In the genomic region with DNA sequence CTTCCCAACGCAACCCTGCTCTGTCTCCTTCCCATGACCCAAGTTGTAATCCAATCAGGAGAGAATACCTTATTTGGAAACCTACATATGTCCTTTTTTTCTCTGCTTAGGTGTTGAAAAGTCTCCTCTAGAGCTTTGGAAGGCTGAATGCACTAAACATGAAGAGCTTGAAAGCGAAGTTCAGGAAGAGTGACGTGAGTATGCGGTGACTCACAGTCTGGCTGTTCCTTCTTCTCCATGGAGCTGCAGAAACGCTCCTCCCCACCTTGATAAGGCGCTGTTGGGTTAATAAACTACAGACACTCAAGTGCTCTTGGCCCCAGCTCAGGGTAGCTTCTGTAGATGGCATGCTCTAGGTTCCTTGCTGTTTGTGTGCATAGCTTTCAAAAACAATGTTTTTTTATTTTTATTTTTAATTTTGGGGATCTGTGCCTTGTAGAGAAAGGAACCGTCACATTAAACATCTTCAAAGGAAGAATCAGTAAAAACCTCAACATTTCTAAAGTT, we compare ENCODE assay signal across 1 cellular context.
TF ChIP-seq lines count a peak whose summit lies in the region.

No MANE protein-coding gene starts in this region.

TF ChIP-seq in K562, 482 proteins besides CTCF, POLR2A, EP300 and RAD21 (continues in another document):
- no peak for TF ChIP-seq ZC3H4 (CRISPR knock-in tag; IDR thresholded peaks at IDR 0.05; ENCODE audit: borderline replicate concordance)
- peak in 1 of 2 experiments; percentile 89; a peak in 1 of 4 replicates for TF ChIP-seq SRF (CRISPR knock-in tag; IDR thresholded peaks at IDR 0.05)
- TF ChIP-seq, protein P1, sequence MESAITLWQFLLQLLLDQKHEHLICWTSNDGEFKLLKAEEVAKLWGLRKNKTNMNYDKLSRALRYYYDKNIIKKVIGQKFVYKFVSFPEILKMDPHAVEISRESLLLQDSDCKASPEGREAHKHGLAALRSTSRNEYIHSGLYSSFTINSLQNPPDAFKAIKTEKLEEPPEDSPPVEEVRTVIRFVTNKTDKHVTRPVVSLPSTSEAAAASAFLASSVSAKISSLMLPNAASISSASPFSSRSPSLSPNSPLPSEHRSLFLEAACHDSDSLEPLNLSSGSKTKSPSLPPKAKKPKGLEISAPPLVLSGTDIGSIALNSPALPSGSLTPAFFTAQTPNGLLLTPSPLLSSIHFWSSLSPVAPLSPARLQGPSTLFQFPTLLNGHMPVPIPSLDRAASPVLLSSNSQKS (CRISPR knock-in tag; IDR thresholded peaks at IDR 0.05): no peak
- TF ChIP-seq NCOA1 (IDR thresholded peaks at IDR 0.05; ENCODE audit: low read depth): peak; percentile 32; the same call in 1 of the 2 replicates
- TF ChIP-seq, protein P2, sequence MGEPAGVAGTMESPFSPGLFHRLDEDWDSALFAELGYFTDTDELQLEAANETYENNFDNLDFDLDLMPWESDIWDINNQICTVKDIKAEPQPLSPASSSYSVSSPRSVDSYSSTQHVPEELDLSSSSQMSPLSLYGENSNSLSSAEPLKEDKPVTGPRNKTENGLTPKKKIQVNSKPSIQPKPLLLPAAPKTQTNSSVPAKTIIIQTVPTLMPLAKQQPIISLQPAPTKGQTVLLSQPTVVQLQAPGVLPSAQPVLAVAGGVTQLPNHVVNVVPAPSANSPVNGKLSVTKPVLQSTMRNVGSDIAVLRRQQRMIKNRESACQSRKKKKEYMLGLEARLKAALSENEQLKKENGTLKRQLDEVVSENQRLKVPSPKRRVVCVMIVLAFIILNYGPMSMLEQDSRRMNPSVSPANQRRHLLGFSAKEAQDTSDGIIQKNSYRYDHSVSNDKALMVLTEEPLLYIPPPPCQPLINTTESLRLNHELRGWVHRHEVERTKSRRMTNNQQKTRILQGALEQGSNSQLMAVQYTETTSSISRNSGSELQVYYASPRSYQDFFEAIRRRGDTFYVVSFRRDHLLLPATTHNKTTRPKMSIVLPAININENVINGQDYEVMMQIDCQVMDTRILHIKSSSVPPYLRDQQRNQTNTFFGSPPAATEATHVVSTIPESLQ (CRISPR knock-in tag; IDR thresholded peaks at IDR 0.05): no peak
- TF ChIP-seq ZNF644 (tag; IDR thresholded peaks at IDR 0.05; ENCODE audit: low read depth): peak; percentile 61; the same call in 1 of the 2 replicates
- TF ChIP-seq YBX1 (IDR thresholded peaks at IDR 0.05): no peak
- peak; percentile 60 for TF ChIP-seq FOS (IDR thresholded peaks at IDR 0.05; ENCODE audit: extremely low read depth, insufficient read length)
- TF ChIP-seq TEAD2 (tag; IDR thresholded peaks at IDR 0.05): no peak
- TF ChIP-seq MYNN (IDR thresholded peaks at IDR 0.05): 0 out of 2 replicates have a peak, but pooled peaks have one; percentile 13
- no peak for TF ChIP-seq MYNN (CRISPR knock-in tag; IDR thresholded peaks at IDR 0.05)
- no peak for TF ChIP-seq SMAD1 (IDR thresholded peaks at IDR 0.05; ENCODE audit: low read depth, low read length, partially characterized antibody)
- TF ChIP-seq RHOXF2B (CRISPR knock-in tag; conservative IDR thresholded peaks at IDR 0.05): no peak
- no peak for TF ChIP-seq ZNF124 (CRISPR knock-in tag; IDR thresholded peaks at IDR 0.05)
- TF ChIP-seq CBX3 (IDR thresholded peaks at IDR 0.05; ENCODE audit: borderline replicate concordance in 1 of 2, low read length in 2 of 2): peak in 1 of 2 experiments; percentile 83; a peak in 1 of 3 replicates
- peak; percentile 93 for TF ChIP-seq CREM (IDR thresholded peaks at IDR 0.05; ENCODE audit: low read depth)
- peak; percentile 68 for TF ChIP-seq CREB1 (IDR thresholded peaks at IDR 0.05)
- TF ChIP-seq CREB1 (CRISPR knock-in tag; IDR thresholded peaks at IDR 0.05): peak; percentile 62; the same call in 1 of the 2 replicates
- TF ChIP-seq ZNF24 (IDR thresholded peaks at IDR 0.05): no peak
- TF ChIP-seq RFX1 (IDR thresholded peaks at IDR 0.05): peak; percentile 36; the same call in 1 of the 2 replicates
- TF ChIP-seq ZNF263 (CRISPR knock-in tag; IDR thresholded peaks at IDR 0.05; ENCODE audit: borderline replicate concordance): peak; percentile 79; the same call in 1 of the 2 replicates
- TF ChIP-seq, protein P3, sequence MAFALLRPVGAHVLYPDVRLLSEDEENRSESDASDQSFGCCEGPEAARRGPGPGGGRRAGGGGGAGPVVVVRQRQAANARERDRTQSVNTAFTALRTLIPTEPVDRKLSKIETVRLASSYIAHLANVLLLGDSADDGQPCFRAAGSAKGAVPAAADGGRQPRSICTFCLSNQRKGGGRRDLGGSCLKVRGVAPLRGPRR (CRISPR knock-in tag; IDR thresholded peaks at IDR 0.05): no peak
- TF ChIP-seq L3MBTL2 (IDR thresholded peaks at IDR 0.05): peak; percentile 40; the same call in 1 of the 2 replicates
- no peak for TF ChIP-seq SREBF2 (CRISPR knock-in tag; IDR thresholded peaks at IDR 0.05)
- no peak for TF ChIP-seq ZNF584 (CRISPR knock-in tag; IDR thresholded peaks at IDR 0.05; ENCODE audit: low read depth)
- TF ChIP-seq, protein P4, sequence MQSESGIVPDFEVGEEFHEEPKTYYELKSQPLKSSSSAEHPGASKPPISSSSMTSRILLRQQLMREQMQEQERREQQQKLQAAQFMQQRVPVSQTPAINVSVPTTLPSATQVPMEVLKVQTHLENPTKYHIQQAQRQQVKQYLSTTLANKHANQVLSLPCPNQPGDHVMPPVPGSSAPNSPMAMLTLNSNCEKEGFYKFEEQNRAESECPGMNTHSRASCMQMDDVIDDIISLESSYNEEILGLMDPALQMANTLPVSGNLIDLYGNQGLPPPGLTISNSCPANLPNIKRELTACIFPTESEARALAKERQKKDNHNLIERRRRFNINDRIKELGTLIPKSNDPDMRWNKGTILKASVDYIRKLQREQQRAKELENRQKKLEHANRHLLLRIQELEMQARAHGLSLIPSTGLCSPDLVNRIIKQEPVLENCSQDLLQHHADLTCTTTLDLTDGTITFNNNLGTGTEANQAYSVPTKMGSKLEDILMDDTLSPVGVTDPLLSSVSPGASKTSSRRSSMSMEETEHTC (IDR thresholded peaks at IDR 0.05): no peak
- no peak for TF ChIP-seq NFRKB (IDR thresholded peaks at IDR 0.05; ENCODE audit: low read depth)
- peak in 1 of 2 experiments; percentile 56; a peak in 1 of 4 replicates for TF ChIP-seq MAZ (CRISPR knock-in tag; conservative IDR thresholded peaks at IDR 0.05 in 1 of 2, IDR thresholded peaks at IDR 0.05 in 1 of 2)
- no peak for TF ChIP-seq MCM5 (IDR thresholded peaks at IDR 0.05; ENCODE audit: low read depth)
- no peak for TF ChIP-seq PHF21A (IDR thresholded peaks at IDR 0.05; ENCODE audit: borderline replicate concordance, low read depth)
- no peak for TF ChIP-seq PURB (CRISPR knock-in tag; IDR thresholded peaks at IDR 0.05; ENCODE audit: low read depth)
- TF ChIP-seq CC2D1A (IDR thresholded peaks at IDR 0.05): no peak
- peak; percentile 59; the same call in 1 of the 2 replicates for TF ChIP-seq CTBP1 (IDR thresholded peaks at IDR 0.05; ENCODE audit: borderline replicate concordance)
- TF ChIP-seq, protein P5, sequence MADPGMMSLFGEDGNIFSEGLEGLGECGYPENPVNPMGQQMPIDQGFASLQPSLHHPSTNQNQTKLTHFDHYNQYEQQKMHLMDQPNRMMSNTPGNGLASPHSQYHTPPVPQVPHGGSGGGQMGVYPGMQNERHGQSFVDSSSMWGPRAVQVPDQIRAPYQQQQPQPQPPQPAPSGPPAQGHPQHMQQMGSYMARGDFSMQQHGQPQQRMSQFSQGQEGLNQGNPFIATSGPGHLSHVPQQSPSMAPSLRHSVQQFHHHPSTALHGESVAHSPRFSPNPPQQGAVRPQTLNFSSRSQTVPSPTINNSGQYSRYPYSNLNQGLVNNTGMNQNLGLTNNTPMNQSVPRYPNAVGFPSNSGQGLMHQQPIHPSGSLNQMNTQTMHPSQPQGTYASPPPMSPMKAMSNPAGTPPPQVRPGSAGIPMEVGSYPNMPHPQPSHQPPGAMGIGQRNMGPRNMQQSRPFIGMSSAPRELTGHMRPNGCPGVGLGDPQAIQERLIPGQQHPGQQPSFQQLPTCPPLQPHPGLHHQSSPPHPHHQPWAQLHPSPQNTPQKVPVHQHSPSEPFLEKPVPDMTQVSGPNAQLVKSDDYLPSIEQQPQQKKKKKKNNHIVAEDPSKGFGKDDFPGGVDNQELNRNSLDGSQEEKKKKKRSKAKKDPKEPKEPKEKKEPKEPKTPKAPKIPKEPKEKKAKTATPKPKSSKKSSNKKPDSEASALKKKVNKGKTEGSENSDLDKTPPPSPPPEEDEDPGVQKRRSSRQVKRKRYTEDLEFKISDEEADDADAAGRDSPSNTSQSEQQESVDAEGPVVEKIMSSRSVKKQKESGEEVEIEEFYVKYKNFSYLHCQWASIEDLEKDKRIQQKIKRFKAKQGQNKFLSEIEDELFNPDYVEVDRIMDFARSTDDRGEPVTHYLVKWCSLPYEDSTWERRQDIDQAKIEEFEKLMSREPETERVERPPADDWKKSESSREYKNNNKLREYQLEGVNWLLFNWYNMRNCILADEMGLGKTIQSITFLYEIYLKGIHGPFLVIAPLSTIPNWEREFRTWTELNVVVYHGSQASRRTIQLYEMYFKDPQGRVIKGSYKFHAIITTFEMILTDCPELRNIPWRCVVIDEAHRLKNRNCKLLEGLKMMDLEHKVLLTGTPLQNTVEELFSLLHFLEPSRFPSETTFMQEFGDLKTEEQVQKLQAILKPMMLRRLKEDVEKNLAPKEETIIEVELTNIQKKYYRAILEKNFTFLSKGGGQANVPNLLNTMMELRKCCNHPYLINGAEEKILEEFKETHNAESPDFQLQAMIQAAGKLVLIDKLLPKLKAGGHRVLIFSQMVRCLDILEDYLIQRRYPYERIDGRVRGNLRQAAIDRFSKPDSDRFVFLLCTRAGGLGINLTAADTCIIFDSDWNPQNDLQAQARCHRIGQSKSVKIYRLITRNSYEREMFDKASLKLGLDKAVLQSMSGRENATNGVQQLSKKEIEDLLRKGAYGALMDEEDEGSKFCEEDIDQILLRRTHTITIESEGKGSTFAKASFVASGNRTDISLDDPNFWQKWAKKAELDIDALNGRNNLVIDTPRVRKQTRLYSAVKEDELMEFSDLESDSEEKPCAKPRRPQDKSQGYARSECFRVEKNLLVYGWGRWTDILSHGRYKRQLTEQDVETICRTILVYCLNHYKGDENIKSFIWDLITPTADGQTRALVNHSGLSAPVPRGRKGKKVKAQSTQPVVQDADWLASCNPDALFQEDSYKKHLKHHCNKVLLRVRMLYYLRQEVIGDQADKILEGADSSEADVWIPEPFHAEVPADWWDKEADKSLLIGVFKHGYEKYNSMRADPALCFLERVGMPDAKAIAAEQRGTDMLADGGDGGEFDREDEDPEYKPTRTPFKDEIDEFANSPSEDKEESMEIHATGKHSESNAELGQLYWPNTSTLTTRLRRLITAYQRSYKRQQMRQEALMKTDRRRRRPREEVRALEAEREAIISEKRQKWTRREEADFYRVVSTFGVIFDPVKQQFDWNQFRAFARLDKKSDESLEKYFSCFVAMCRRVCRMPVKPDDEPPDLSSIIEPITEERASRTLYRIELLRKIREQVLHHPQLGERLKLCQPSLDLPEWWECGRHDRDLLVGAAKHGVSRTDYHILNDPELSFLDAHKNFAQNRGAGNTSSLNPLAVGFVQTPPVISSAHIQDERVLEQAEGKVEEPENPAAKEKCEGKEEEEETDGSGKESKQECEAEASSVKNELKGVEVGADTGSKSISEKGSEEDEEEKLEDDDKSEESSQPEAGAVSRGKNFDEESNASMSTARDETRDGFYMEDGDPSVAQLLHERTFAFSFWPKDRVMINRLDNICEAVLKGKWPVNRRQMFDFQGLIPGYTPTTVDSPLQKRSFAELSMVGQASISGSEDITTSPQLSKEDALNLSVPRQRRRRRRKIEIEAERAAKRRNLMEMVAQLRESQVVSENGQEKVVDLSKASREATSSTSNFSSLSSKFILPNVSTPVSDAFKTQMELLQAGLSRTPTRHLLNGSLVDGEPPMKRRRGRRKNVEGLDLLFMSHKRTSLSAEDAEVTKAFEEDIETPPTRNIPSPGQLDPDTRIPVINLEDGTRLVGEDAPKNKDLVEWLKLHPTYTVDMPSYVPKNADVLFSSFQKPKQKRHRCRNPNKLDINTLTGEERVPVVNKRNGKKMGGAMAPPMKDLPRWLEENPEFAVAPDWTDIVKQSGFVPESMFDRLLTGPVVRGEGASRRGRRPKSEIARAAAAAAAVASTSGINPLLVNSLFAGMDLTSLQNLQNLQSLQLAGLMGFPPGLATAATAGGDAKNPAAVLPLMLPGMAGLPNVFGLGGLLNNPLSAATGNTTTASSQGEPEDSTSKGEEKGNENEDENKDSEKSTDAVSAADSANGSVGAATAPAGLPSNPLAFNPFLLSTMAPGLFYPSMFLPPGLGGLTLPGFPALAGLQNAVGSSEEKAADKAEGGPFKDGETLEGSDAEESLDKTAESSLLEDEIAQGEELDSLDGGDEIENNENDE (IDR thresholded peaks at IDR 0.05; ENCODE audit: low read depth, low read length): no peak
- TF ChIP-seq ZNF699 (CRISPR knock-in tag; IDR thresholded peaks at IDR 0.05; ENCODE audit: insufficient replicate concordance): no peak
- TF ChIP-seq POLR2B (IDR thresholded peaks at IDR 0.05; ENCODE audit: low read depth, partially characterized antibody): no peak
- TF ChIP-seq IRF2 (CRISPR knock-in tag; IDR thresholded peaks at IDR 0.05): no peak
- no peak for TF ChIP-seq RFX7 (CRISPR knock-in tag; IDR thresholded peaks at IDR 0.05)
- no peak for TF ChIP-seq BMI1 (IDR thresholded peaks at IDR 0.05; ENCODE audit: low read length)
- TF ChIP-seq ETV5 (CRISPR knock-in tag; IDR thresholded peaks at IDR 0.05; ENCODE audit: low read depth): 0 out of 2 replicates have a peak, but pooled peaks have one; percentile 19
- peak in 1 of 2 experiments; percentile 73; a peak in 2 of 4 replicates for TF ChIP-seq RCOR1 (IDR thresholded peaks at IDR 0.05; ENCODE audit: borderline replicate concordance in 1 of 2, low read depth in 2 of 2, low read length in 2 of 2)
- TF ChIP-seq, protein P6, sequence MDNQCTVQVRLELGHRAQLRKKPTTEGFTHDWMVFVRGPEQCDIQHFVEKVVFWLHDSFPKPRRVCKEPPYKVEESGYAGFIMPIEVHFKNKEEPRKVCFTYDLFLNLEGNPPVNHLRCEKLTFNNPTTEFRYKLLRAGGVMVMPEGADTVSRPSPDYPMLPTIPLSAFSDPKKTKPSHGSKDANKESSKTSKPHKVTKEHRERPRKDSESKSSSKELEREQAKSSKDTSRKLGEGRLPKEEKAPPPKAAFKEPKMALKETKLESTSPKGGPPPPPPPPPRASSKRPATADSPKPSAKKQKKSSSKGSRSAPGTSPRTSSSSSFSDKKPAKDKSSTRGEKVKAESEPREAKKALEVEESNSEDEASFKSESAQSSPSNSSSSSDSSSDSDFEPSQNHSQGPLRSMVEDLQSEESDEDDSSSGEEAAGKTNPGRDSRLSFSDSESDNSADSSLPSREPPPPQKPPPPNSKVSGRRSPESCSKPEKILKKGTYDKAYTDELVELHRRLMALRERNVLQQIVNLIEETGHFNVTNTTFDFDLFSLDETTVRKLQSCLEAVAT (IDR thresholded peaks at IDR 0.05): no peak
- TF ChIP-seq ZNF408 (CRISPR knock-in tag; IDR thresholded peaks at IDR 0.05; ENCODE audit: low read depth): no peak
- TF ChIP-seq IFI16 (CRISPR knock-in tag; IDR thresholded peaks at IDR 0.05): no peak
- TF ChIP-seq TEAD1 (CRISPR knock-in tag; IDR thresholded peaks at IDR 0.05): no peak
- no peak for TF ChIP-seq SAFB2 (IDR thresholded peaks at IDR 0.05; ENCODE audit: borderline replicate concordance, low read depth, low read length, severe bottlenecking)
- no peak for TF ChIP-seq SIN3B (IDR thresholded peaks at IDR 0.05; ENCODE audit: low read depth)
- TF ChIP-seq HLTF (IDR thresholded peaks at IDR 0.05): no peak
- TF ChIP-seq CHD4 (IDR thresholded peaks at IDR 0.05; ENCODE audit: insufficient read depth, insufficient replicate concordance, low read depth, low read length, poor library complexity, severe bottlenecking): no peak
- no peak for TF ChIP-seq ATF1 (CRISPR knock-in tag; IDR thresholded peaks at IDR 0.05)
- TF ChIP-seq ATF1 (tag; IDR thresholded peaks at IDR 0.05): peak; percentile 85
- TF ChIP-seq MEIS2 (IDR thresholded peaks at IDR 0.05; ENCODE audit: partially characterized antibody): peak; percentile 70
